Comparison of ENCODE assay signal across 1 cellular context in genomic region chr6:136415351-136416005, GRCh38.
TF ChIP-seq lines count a peak whose summit lies in the region.

No MANE protein-coding gene starts in this region.

TF ChIP-seq in K562, 482 proteins besides CTCF, POLR2A, EP300 and RAD21 (continued from another document):
- TF ChIP-seq ZBTB11 (CRISPR knock-in tag; IDR thresholded peaks at IDR 0.05) (peak in 1 of 3 experiments; percentile 48; a peak in 1 of 6 replicates), REST (CRISPR knock-in tag; IDR thresholded peaks at IDR 0.05; ENCODE audit: low read depth) (peak; percentile 95), ATF3 (IDR thresholded peaks at IDR 0.05) (peak; percentile 45; the same call in 1 of the 2 replicates), ATF3 (CRISPR knock-in tag; conservative IDR thresholded peaks at IDR 0.05) (no peak), ZNF324 (CRISPR knock-in tag; IDR thresholded peaks at IDR 0.05) (no peak), ZNF445 (CRISPR knock-in tag; IDR thresholded peaks at IDR 0.05; ENCODE audit: low read depth) (no peak), MIER1 (IDR thresholded peaks at IDR 0.05; ENCODE audit: low read depth) (peak; percentile 89), AFF1 (IDR thresholded peaks at IDR 0.05; ENCODE audit: low read depth in 1 of 2, partially characterized antibody in 2 of 2) (peak in 1 of 2 experiments; percentile 63), FOXK2 (conservative IDR thresholded peaks at IDR 0.05 in 1 of 2, IDR thresholded peaks at IDR 0.05 in 1 of 2; ENCODE audit: low read depth in 2 of 2) (0 out of 4 replicates have a peak, but pooled peaks of 1 of the 2 experiments have one; percentile 22), ARID4B (CRISPR knock-in tag; IDR thresholded peaks at IDR 0.05) (no peak), ZNF239 (CRISPR knock-in tag; IDR thresholded peaks at IDR 0.05) (0 out of 2 replicates have a peak, but pooled peaks have one; percentile 11), PML (IDR thresholded peaks at IDR 0.05; ENCODE audit: low read length) (no peak), IRF9 (tag; IDR thresholded peaks at IDR 0.05) (0 out of 2 replicates have a peak, but pooled peaks have one; percentile 53)
